Comparison of ENCODE assay signal across 8 cellular contexts in the genomic region with DNA sequence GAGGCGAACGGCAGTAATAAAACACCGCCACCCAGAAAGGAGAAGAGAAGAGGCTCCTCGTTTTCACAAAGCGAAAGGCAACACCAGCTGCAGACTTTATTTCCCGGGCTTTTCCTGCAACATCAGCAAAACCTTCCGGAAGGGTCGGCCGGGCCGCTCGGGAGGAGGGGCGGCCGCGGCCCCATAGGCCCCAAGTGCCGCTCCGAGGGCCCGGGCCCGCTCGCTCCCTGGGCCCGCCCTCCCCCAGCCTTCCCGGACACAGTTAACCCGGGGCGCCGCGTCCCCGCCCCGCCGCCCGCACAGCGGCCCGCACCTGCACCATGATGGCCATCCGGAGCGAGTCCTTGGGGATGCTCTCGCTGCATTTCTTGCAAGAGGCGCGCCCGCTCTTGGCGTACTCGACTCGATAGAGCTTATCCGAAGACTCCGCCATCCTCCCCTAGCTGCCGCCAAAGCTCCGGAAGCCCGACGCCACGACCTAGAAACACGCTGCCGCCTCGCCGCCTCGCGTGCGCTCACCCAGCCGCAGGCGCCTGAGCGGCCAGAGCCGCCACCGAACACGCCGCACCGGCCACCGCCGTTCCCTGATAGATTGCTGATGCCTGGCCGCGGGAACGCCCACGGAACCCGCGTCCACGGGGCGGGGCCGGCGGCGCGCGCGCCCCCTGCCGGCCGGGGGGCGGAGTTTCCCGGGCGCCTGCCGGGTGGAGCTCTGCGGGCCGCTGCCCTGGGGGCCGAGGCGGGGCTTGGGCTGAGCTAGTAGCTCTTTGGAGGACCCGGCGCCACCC. TPM values are rescaled to one million over a fixed set of nuclear protein-coding genes. Genes with fewer than 3 reads are reported as not detected.
A peak's percentile ranks its signal among the peaks of the same experiment; 100 is the strongest.
DNase-seq lines count a peak whose midpoint lies in the region; ATAC-seq and TF ChIP-seq lines count a peak whose summit lies in the region.

A gene (minus strand): TSS at position 597 of the 788 bp plus-strand sequence. CDS start 164 bp downstream, at position 433.

- peak within 1 kb of the TSS; percentile 68 for H3K4me3 ChIP-seq in HFF-Myc (replicated peaks; ENCODE audit: low read depth, low read length)
- peak within 1 kb of the TSS; percentile 51 to 90 for H3K4me3 ChIP-seq in gastroesophageal sphincter
- peak within 1 kb of the TSS; percentile 85 for H3K4me3 ChIP-seq in suprapubic skin

- peaks cover 39% of the 10 kb centered on the region for H3K4me1 Mint-ChIP-seq in activated naive CD4-positive, alpha-beta T cell treated with anti-CD3 and anti-CD28 coated beads for 36 hours (ENCODE audit: low read depth)

- no peaks in the 10 kb centered on the region for H3K9me3 Mint-ChIP-seq in activated naive CD4-positive, alpha-beta T cell treated with anti-CD3 and anti-CD28 coated beads for 36 hours

- peaks cover 12% of the 10 kb centered on the region for H3K36me3 Mint-ChIP-seq in activated naive CD4-positive, alpha-beta T cell treated with anti-CD3 and anti-CD28 coated beads for 36 hours (ENCODE audit: low read depth)

- DNase-seq in GM10248 (ENCODE audit: extremely low spot score): peak; percentile 97
- DNase-seq in HFF-Myc (ENCODE audit: extremely low read depth, low read depth): peak; percentile 50
- peak; percentile 91 for DNase-seq in MV-4-11 (lab: John Stamatoyannopoulos, UW)
- peak; percentile 84 for DNase-seq in SK-N-DZ (ENCODE audit: low spot score)
- DNase-seq in activated naive CD4-positive, alpha-beta T cell treated with anti-CD3 and anti-CD28 coated beads for 36 hours: peak; percentile 87
- DNase-seq in occipital lobe (lab: John Stamatoyannopoulos, UW): peak; percentile 84
- DNase-seq in suprapubic skin (ENCODE audit: low spot score in 2 of 2): peak; percentile 95 to 97

- peak within 1 kb of the TSS; percentile 99 for H3K4me3 Mint-ChIP-seq in activated naive CD4-positive, alpha-beta T cell treated with anti-CD3 and anti-CD28 coated beads for 36 hours

- CTCF ChIA-PET in GM10248 (lab: Yijun Ruan, JAX): interaction anchor here (0.6 to 8.1 kb wide), 44 partner anchors 8 to 471 kb away, joined by 3 to 74 read pairs (median 4); a partner anchor contains a TSS
- CTCF ChIA-PET in activated naive CD4-positive, alpha-beta T cell treated with anti-CD3 and anti-CD28 coated beads for 36 hours (lab: Charles Lee): interaction anchor here (0.5 to 2.4 kb wide), 22 partner anchors 8 to 1702 kb away, joined by 3 to 13 read pairs (median 3); a partner anchor contains a TSS

- H3K27ac ChIP-seq in gastroesophageal sphincter (peak within 1 kb of the TSS; percentile 69 to 93 (median 92)), suprapubic skin (peak within 1 kb of the TSS; percentile 81)

- H3K27ac Mint-ChIP-seq in activated naive CD4-positive, alpha-beta T cell treated with anti-CD3 and anti-CD28 coated beads for 36 hours: peak within 1 kb of the TSS; percentile 98

- peak; percentile 96 for ATAC-seq in gastroesophageal sphincter

- H3K4me1 ChIP-seq in gastroesophageal sphincter (peaks cover 6 to 54% (median 40%) of the 10 kb centered on the region in 3 donors), suprapubic skin (peaks cover 34% of the 10 kb centered on the region)

- TF ChIP-seq POLR2A in gastroesophageal sphincter (IDR thresholded peaks at IDR 0.05) (peak; percentile 62 to 79), suprapubic skin (IDR thresholded peaks at IDR 0.05) (peak in 1 of 2 donors; percentile 44)

- H3K36me3 ChIP-seq in gastroesophageal sphincter (no peaks in the 10 kb centered on the region), suprapubic skin (no peaks in the 10 kb centered on the region)

- H3K9me3 ChIP-seq in gastroesophageal sphincter: no peaks in the 10 kb centered on the region
- no peaks in the 10 kb centered on the region for H3K9me3 ChIP-seq in suprapubic skin

- intact Hi-C loops in activated naive CD4-positive, alpha-beta T cell treated with anti-CD3 and anti-CD28 coated beads for 36 hours (cut with micrococcal nuclease): loop anchor here (1.0 to 5.0 kb wide), 8 partner anchors 18 to 981 kb away; a partner anchor contains a TSS

- POLR2A ChIA-PET in GM10248 (lab: Yijun Ruan, JAX): interaction anchor here (0.5 to 0.6 kb wide), 2 partner anchors 103 to 440 kb away, joined by 3 read pairs; no protein-coding TSS in a partner anchor

- peak; percentile 72 for TF ChIP-seq CTCF in GM10248 (IDR thresholded peaks at IDR 0.05; ENCODE audit: control extremely low read depth, extremely low read depth, low read depth, missing control alignments)
- peak; percentile 43 for TF ChIP-seq CTCF in HFF-Myc (IDR thresholded peaks at IDR 0.05; ENCODE audit: low read depth, low read length, missing control alignments)
- peak; percentile 61 to 93 (median 83) for TF ChIP-seq CTCF in gastroesophageal sphincter (IDR thresholded peaks at IDR 0.05)
- TF ChIP-seq CTCF in suprapubic skin (IDR thresholded peaks at IDR 0.05): peak; percentile 76 to 89

- no peaks in the 10 kb centered on the region for H3K27me3 Mint-ChIP-seq in activated naive CD4-positive, alpha-beta T cell treated with anti-CD3 and anti-CD28 coated beads for 36 hours (ENCODE audit: low read depth)

- 0% methylated on average over 4 to 9 of the region's 90 CpGs for whole genome bisulfite sequencing in gastroesophageal sphincter (ENCODE audit: low coverage in 1 of 2), 2 donors
- under 1% methylated on average over 54 of the region's 90 CpGs for WGBS in suprapubic skin

- H3K27me3 ChIP-seq in gastroesophageal sphincter (no peaks in the 10 kb centered on the region), suprapubic skin (no peaks in the 10 kb centered on the region)

- TF ChIP-seq EP300 in gastroesophageal sphincter (IDR thresholded peaks at IDR 0.05): no peak
- TF ChIP-seq EP300 in suprapubic skin (IDR thresholded peaks at IDR 0.05): no peak

RNA-seq across cellular contexts. Expression of the gene that starts here (rescaled TPM):
- 181 and 222 TPM in 2 replicates for polyA plus RNA-seq in SK-N-DZ (2014; cell fraction: cytosol; rRNA removed)
- 96.2 and 100 TPM in 2 replicates for polyA plus RNA-seq in SK-N-DZ (2014; cell fraction: nucleus; rRNA removed)
- 100 to 1,000 TPM; 265 to 273 TPM for total RNA-seq in activated naive CD4-positive, alpha-beta T cell treated with anti-CD3 and anti-CD28 coated beads for 36 hours
- total RNA-seq in gastroesophageal sphincter: 100 to 1,000 TPM in 2 of 4 donors, 10 to 100 TPM in 2; 77.4 to 147 (median 95.6) TPM
- total RNA-seq in occipital lobe: 104 TPM
- total RNA-seq in suprapubic skin: 10 to 100 TPM; 55.7 to 70.0 (median 60.6) TPM

Comparison
In these comparisons a context has a peak if more than half of its experiments do, and no peak if none do; other contexts are left out.
1. Peak in every context shown above with its lines: DNase-seq, ATAC-seq, H3K4me3 ChIP-seq and H3K27ac ChIP-seq.